In the genomic region with DNA sequence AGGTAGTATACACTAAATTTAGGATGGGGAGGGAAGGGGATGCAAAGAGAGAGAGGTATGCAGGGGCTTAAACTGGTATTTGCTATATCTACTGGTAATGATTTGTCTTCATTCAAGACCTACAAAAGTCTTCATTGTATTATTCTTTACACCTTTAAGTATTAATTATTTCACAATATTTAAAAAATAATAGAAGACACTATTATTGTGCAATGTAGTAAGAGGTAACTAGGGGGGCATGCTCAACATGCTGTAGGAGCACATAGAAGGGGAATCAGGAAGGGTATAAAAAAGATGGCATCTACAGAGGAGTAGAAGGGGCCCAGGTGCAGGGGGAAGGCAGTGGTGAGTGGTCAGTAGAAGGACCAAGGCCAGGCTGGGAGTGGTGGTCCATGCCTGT, we compare ENCODE assay signal across 21 cellular contexts. TPM values are rescaled to one million over a fixed set of nuclear protein-coding genes. Genes with fewer than 3 reads are reported as not detected.
DNase-seq lines count a peak whose midpoint lies in the region; ATAC-seq and TF ChIP-seq lines count a peak whose summit lies in the region.
"Had no signal": no experiment of that assay in that cellular context is flagged by ENCODE, and none has a peak within 500 bp of the region (broad histone marks: within the 10 kb centered on the region; RNA-seq: fewer than 3 reads in every experiment).

No MANE protein-coding gene starts in this region.

- no peak overlapping the region for H2AFZ ChIP-seq in hepatocyte
- H2AFZ ChIP-seq: GM23338 had no signal

- ATAC-seq in stimulated activated naive CD8-positive, alpha-beta T cell treated with anti-CD3 and anti-CD28 coated beads, Interleukin-15, Interleukin-2, amounts not matched to agents 100 U/mL and 50 U/mL, for 24 hours = no peak
- no peak for ATAC-seq in activated CD8-positive, alpha-beta T cell treated with anti-CD3 and anti-CD28 coated beads for 36 hours
- no peak for ATAC-seq in effector memory CD8-positive, alpha-beta T cell (replicated peaks)
- no peak for ATAC-seq in HG03432 (IDR thresholded peaks at IDR 0.05; ENCODE audit: unreplicated experiment)
- ATAC-seq: GM12878, GM23338, HCT116 had no signal

- H3K9me3 ChIP-seq in hepatocyte (ENCODE audit: low read depth) = no peaks in the 10 kb centered on the region

- no peaks in the 10 kb centered on the region for H3K27me3 Mint-ChIP-seq in stimulated activated naive CD8-positive, alpha-beta T cell treated with anti-CD3 and anti-CD28 coated beads, Interleukin-15, Interleukin-2, amounts not matched to agents 100 ng/mL and 50 ng/mL, for 24 hours
- H3K27me3 Mint-ChIP-seq in activated CD8-positive, alpha-beta T cell treated with anti-CD3 and anti-CD28 coated beads for 36 hours = no peaks in the 10 kb centered on the region
- H3K27me3 Mint-ChIP-seq in effector memory CD8-positive, alpha-beta T cell = no peaks in the 10 kb centered on the region

- POLR2A ChIA-PET in activated CD8-positive, alpha-beta T cell treated with anti-CD3 and anti-CD28 coated beads for 36 hours (lab: Charles Lee) = interaction anchor here (1.5 to 2.9 kb wide), 3 partner anchors 10 to 27 kb away, joined by 3 to 35 read pairs (median 5); a partner anchor contains a TSS

- no peaks in the 10 kb centered on the region for H3K4me1 ChIP-seq in hepatocyte (ENCODE audit: insufficient read depth)

- peaks cover 15% of the 10 kb centered on the region for H3K36me3 Mint-ChIP-seq in stimulated activated naive CD8-positive, alpha-beta T cell treated with anti-CD3 and anti-CD28 coated beads, Interleukin-15, Interleukin-2, amounts not matched to agents 100 ng/mL and 50 ng/mL, for 24 hours (ENCODE audit: low read depth)
- peaks cover 30% of the 10 kb centered on the region for H3K36me3 Mint-ChIP-seq in activated CD8-positive, alpha-beta T cell treated with anti-CD3 and anti-CD28 coated beads for 36 hours (ENCODE audit: low read depth)
- H3K36me3 Mint-ChIP-seq in effector memory CD8-positive, alpha-beta T cell (ENCODE audit: insufficient read depth) = no peaks in the 10 kb centered on the region
- H3K36me3 Mint-ChIP-seq: CD14-positive monocyte had no signal

- CTCF ChIA-PET in activated CD8-positive, alpha-beta T cell treated with anti-CD3 and anti-CD28 coated beads for 36 hours (lab: Charles Lee) = interaction anchor here (1.4 kb wide), 1 partner anchor 10 kb away, joined by 6 read pairs; no protein-coding TSS in a partner anchor

- no peaks in the 10 kb centered on the region for H3K27me3 ChIP-seq in hepatocyte

- H3K9me2 ChIP-seq in hepatocyte (replicated peaks; ENCODE audit: insufficient read depth) = no peaks in the 10 kb centered on the region

- H3K27ac ChIP-seq in hepatocyte = no peak overlapping the region

- no peak for DNase-seq in stimulated activated naive CD8-positive, alpha-beta T cell treated with anti-CD3 and anti-CD28 coated beads, Interleukin-15, Interleukin-2, amounts not matched to agents 100 U/mL and 50 U/mL, for 24 hours
- DNase-seq in activated CD8-positive, alpha-beta T cell treated with anti-CD3 and anti-CD28 coated beads for 36 hours = no peak
- DNase-seq in effector memory CD8-positive, alpha-beta T cell = no peak
- DNase-seq in DMS53 treated with DMSO at 0.1 percent for 48 hours (lab: John Stamatoyannopoulos, UW; ENCODE audit: unreplicated experiment) (no peak), NOMO-1 treated with dmso at 0.1 percent for 144 hours (lab: John Stamatoyannopoulos, UW; ENCODE audit: unreplicated experiment) (no peak), hepatocyte (ENCODE audit: low spot score) (no peak)
- DNase-seq: DND-41, GDM1, KG1, NCI-H1417 treated with DMSO at 0.1 percent for 48 hours, NCI-H1930, NCI-H2171 treated with DMSO at 0.1 percent for 48 hours, NCI-H510A, NCI-H82 had no signal

- no peak overlapping the region for H3K4me2 ChIP-seq in hepatocyte
- H3K4me2 ChIP-seq: GM23338 had no signal

- H3K4me3 ChIP-seq in hepatocyte = no peak overlapping the region
- H3K4me3 ChIP-seq: GM12878, GM23338 had no signal

- H3K4me3 Mint-ChIP-seq in stimulated activated naive CD8-positive, alpha-beta T cell treated with anti-CD3 and anti-CD28 coated beads, Interleukin-15, Interleukin-2, amounts not matched to agents 100 ng/mL and 50 ng/mL, for 24 hours = no peak overlapping the region
- H3K4me3 Mint-ChIP-seq in activated CD8-positive, alpha-beta T cell treated with anti-CD3 and anti-CD28 coated beads for 36 hours = no peak overlapping the region
- no peak overlapping the region for H3K4me3 Mint-ChIP-seq in effector memory CD8-positive, alpha-beta T cell
- H3K4me3 Mint-ChIP-seq: CD14-positive monocyte, GM23338 had no signal

- no peaks in the 10 kb centered on the region for H4K20me1 ChIP-seq in hepatocyte (ENCODE audit: insufficient read depth, poor library complexity, severe bottlenecking)

- H3K79me2 ChIP-seq in hepatocyte = no peaks in the 10 kb centered on the region

- no peaks in the 10 kb centered on the region for H3K36me3 ChIP-seq in hepatocyte (replicated peaks; ENCODE audit: insufficient read depth, low read depth)

- H3K4me1 Mint-ChIP-seq in stimulated activated naive CD8-positive, alpha-beta T cell treated with anti-CD3 and anti-CD28 coated beads, Interleukin-15, Interleukin-2, amounts not matched to agents 100 ng/mL and 50 ng/mL, for 24 hours (ENCODE audit: low read depth) = peaks cover 95% of the 10 kb centered on the region
- H3K4me1 Mint-ChIP-seq in activated CD8-positive, alpha-beta T cell treated with anti-CD3 and anti-CD28 coated beads for 36 hours (ENCODE audit: low read depth) = peaks cover 88% of the 10 kb centered on the region
- H3K4me1 Mint-ChIP-seq in effector memory CD8-positive, alpha-beta T cell (ENCODE audit: low read depth in 2 of 2) = peaks cover 24 to 33% of the 10 kb centered on the region in 2 donors

- intact Hi-C loops in activated CD8-positive, alpha-beta T cell treated with anti-CD3 and anti-CD28 coated beads for 36 hours (cut with micrococcal nuclease) = no loop called here

- H3K9me3 Mint-ChIP-seq in stimulated activated naive CD8-positive, alpha-beta T cell treated with anti-CD3 and anti-CD28 coated beads, Interleukin-15, Interleukin-2, amounts not matched to agents 100 ng/mL and 50 ng/mL, for 24 hours = peaks cover 24% of the 10 kb centered on the region
- H3K9me3 Mint-ChIP-seq in activated CD8-positive, alpha-beta T cell treated with anti-CD3 and anti-CD28 coated beads for 36 hours = peaks cover 27% of the 10 kb centered on the region
- peaks cover 0 to 2% of the 10 kb centered on the region in 2 donors for H3K9me3 Mint-ChIP-seq in effector memory CD8-positive, alpha-beta T cell

- peak overlapping the region; percentile 49 for H3K27ac Mint-ChIP-seq in stimulated activated naive CD8-positive, alpha-beta T cell treated with anti-CD3 and anti-CD28 coated beads, Interleukin-15, Interleukin-2, amounts not matched to agents 100 ng/mL and 50 ng/mL, for 24 hours
- H3K27ac Mint-ChIP-seq in activated CD8-positive, alpha-beta T cell treated with anti-CD3 and anti-CD28 coated beads for 36 hours = peak overlapping the region; percentile 74
- H3K27ac Mint-ChIP-seq in effector memory CD8-positive, alpha-beta T cell = peak overlapping the region; percentile 30 to 73
- H3K27ac Mint-ChIP-seq: CD14-positive monocyte, GM23338 had no signal

- TF ChIP-seq CTCF in activated CD8-positive, alpha-beta T cell treated with anti-CD3 and anti-CD28 coated beads for 36 hours (IDR thresholded peaks at IDR 0.05) = no peak
- no peak for TF ChIP-seq CTCF in hepatocyte (IDR thresholded peaks at IDR 0.05; ENCODE audit: poor library complexity)

RNA-seq across cellular contexts. Expression of a gene that starts 14.9 kb away (rescaled TPM):
- 100 to 1,000 TPM; 297 to 302 TPM for total RNA-seq in activated CD8-positive, alpha-beta T cell treated with anti-CD3 and anti-CD28 coated beads for 36 hours
- total RNA-seq in hepatocyte = 0.16 and 2.8 TPM in 2 replicates
- 2.9 and 4.1 TPM in 2 replicates for polyA plus RNA-seq in hepatocyte
- total RNA-seq: SK-MEL-5 had no signal

Comparison
In these comparisons a context has a peak if more than half of its experiments do, and no peak if none do; other contexts are left out.
1. RNA of a gene that starts 14.9 kb away (total RNA-seq): 297 to 302 TPM in activated CD8-positive, alpha-beta T cell treated with anti-CD3 and anti-CD28 coated beads for 36 hours; 0.16 to 2.8 TPM in hepatocyte; every median in the first group is over 10 times any median in the second.
2. Peak in every context shown above with its lines, with median percentiles within 50 percentile points of each other: H3K27ac Mint-ChIP-seq.